In the genomic region with DNA sequence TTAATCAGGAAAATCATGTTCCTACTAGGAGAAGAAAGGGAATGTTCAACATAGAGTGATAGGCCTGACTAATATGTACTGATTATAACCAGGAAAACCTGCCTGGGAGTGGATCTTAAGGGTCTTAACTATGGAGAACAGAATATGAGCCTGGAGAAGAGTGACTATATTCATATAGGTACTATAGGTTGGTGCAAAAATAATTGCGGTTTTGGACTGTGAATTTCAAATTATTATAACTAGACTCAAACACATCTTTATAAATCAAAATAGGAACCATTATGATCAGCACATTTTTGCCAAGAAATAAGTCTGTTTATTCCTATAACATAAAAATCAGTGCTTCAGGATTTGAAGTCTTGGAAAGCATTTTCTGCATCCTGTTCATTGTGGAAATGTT, we compare ENCODE assay signal across 31 cellular contexts.
"Had no signal": no experiment of that assay in that cellular context is flagged by ENCODE, and none has a peak within 500 bp of the region (broad histone marks: within the 10 kb centered on the region; RNA-seq: fewer than 3 reads in every experiment).

No MANE protein-coding gene starts in this region.

- H3K36me3 Mint-ChIP-seq: natural killer cell; neural progenitor cell; stimulated activated memory B cell treated with anti-CD40 and anti-IgM and Interleukin-4, amounts not matched to agents 10 μg/mL and 1 μg/mL and 100 μg/mL, for 72 hours had no signal

- H3K27me3 ChIP-seq: neural progenitor cell, ovary, spleen, suprapubic skin, testis, tibial nerve, upper lobe of left lung, uterus had no signal

- H3K27ac Mint-ChIP-seq: naive thymus-derived CD4-positive, alpha-beta T cell; natural killer cell; nephron; neural progenitor cell; progenitor cell of endocrine pancreas; stimulated activated memory B cell treated with anti-CD40 and anti-IgM and Interleukin-4, amounts not matched to agents 10 μg/mL and 1 μg/mL and 100 μg/mL, for 72 hours; stimulated activated naive CD8-positive, alpha-beta T cell treated with anti-CD3 and anti-CD28 coated beads, Interleukin-15, amount 100 ng/mL, for 72 hours had no signal

- H3K4me3 ChIP-seq: neural progenitor cell, ovary, psoas muscle, skin epidermis, smooth muscle cell, spleen, suprapubic skin, testis, tibial nerve, upper lobe of left lung, uterus had no signal

- H3K4me2 ChIP-seq: neural progenitor cell, smooth muscle cell had no signal

- ATAC-seq: naive thymus-derived CD4-positive, alpha-beta T cell; natural killer cell; psoas muscle; right cardiac atrium; sciatic nerve; stimulated activated memory B cell treated with anti-CD40 and anti-IgM and Interleukin-4, amounts not matched to agents 10 μg/mL and 1 μg/mL and 100 μg/mL, for 72 hours; stimulated activated naive CD8-positive, alpha-beta T cell treated with anti-CD3 and anti-CD28 coated beads, Interleukin-15, amount 100 ng/mL, for 72 hours; stimulated activated naive CD8-positive, alpha-beta T cell treated with anti-CD3 and anti-CD28 coated beads, Interleukin-15, Interleukin-2, amounts not matched to agents 100 U/mL and 50 U/mL, for 24 hours had no signal

- H3K4me3 Mint-ChIP-seq: naive thymus-derived CD4-positive, alpha-beta T cell; natural killer cell; nephron; neural progenitor cell; stimulated activated memory B cell treated with anti-CD40 and anti-IgM and Interleukin-4, amounts not matched to agents 10 μg/mL and 1 μg/mL and 100 μg/mL, for 72 hours; stimulated activated naive CD8-positive, alpha-beta T cell treated with anti-CD3 and anti-CD28 coated beads, Interleukin-15, amount 100 ng/mL, for 72 hours had no signal

- H3K79me2 ChIP-seq: parathyroid adenoma had no signal

- H3K4me1 Mint-ChIP-seq: naive thymus-derived CD4-positive, alpha-beta T cell; natural killer cell; neural progenitor cell; stimulated activated memory B cell treated with anti-CD40 and anti-IgM and Interleukin-4, amounts not matched to agents 10 μg/mL and 1 μg/mL and 100 μg/mL, for 72 hours; stimulated activated naive CD8-positive, alpha-beta T cell treated with anti-CD3 and anti-CD28 coated beads, Interleukin-15, amount 100 ng/mL, for 72 hours had no signal

- H3K9me3 ChIP-seq: ovary, psoas muscle, suprapubic skin, testis, tibial nerve, upper lobe of left lung, uterus had no signal

- H3K9me3 Mint-ChIP-seq: nephron; neural progenitor cell; stimulated activated memory B cell treated with anti-CD40 and anti-IgM and Interleukin-4, amounts not matched to agents 10 μg/mL and 1 μg/mL and 100 μg/mL, for 72 hours had no signal

- DNase-seq: naive thymus-derived CD4-positive, alpha-beta T cell; natural killer cell; occipital lobe; ovary; posterior cingulate gyrus; psoas muscle; right cardiac atrium; spleen; stimulated activated CD4-positive, alpha-beta T cell treated with anti-CD3 and anti-CD28 coated beads, Interleukin-12 subunit alpha, Interleukin-12 subunit beta, amount 100 ng/mL, for 4 hours; stimulated activated CD4-positive, alpha-beta T cell treated with anti-CD3 and anti-CD28 coated beads, Interleukin-1b, Interleukin-23, amount 100 ng/mL, for 48 hours; stimulated activated CD4-positive, alpha-beta T cell treated with anti-CD3 and anti-CD28 coated beads, Interleukin-4, amount 100 ng/mL, for 1 hour; stimulated activated CD4-positive, alpha-beta T cell treated with anti-CD3 and anti-CD28 coated beads, Interleukin-4, amount 100 ng/mL, for 4 hours; stimulated activated CD8-positive, alpha-beta memory T cell treated with anti-CD3 and anti-CD28 coated beads, Interleukin-4, amount 100 ng/mL, for 48 hours; stimulated activated naive CD4-positive, alpha-beta T cell; stimulated activated naive CD8-positive, alpha-beta T cell treated with anti-CD3 and anti-CD28 coated beads, Interleukin-15, amount 100 ng/mL, for 72 hours; stimulated activated naive CD8-positive, alpha-beta T cell treated with anti-CD3 and anti-CD28 coated beads, Interleukin-15, Interleukin-2, amounts not matched to agents 100 U/mL and 50 U/mL, for 24 hours; substantia nigra; testis; trophoblast cell; upper lobe of left lung; uterus had no signal

- H3K27me3 Mint-ChIP-seq: naive thymus-derived CD4-positive, alpha-beta T cell; progenitor cell of endocrine pancreas; stimulated activated memory B cell treated with anti-CD40 and anti-IgM and Interleukin-4, amounts not matched to agents 10 μg/mL and 1 μg/mL and 100 μg/mL, for 72 hours; stimulated activated naive CD8-positive, alpha-beta T cell treated with anti-CD3 and anti-CD28 coated beads, Interleukin-15, amount 100 ng/mL, for 72 hours had no signal

- H2AFZ ChIP-seq: neural progenitor cell, parathyroid adenoma had no signal

- H3K9ac ChIP-seq: neural progenitor cell, parathyroid adenoma had no signal

- H3K4me1 ChIP-seq: neural progenitor cell, parathyroid adenoma, psoas muscle, spleen, suprapubic skin, testis, tibial nerve, upper lobe of left lung, uterus had no signal

- H3K36me3 ChIP-seq: neural progenitor cell, ovary, spleen, suprapubic skin, tibial nerve, upper lobe of left lung, uterus had no signal

- H3K27ac ChIP-seq: neural progenitor cell, ovary, parathyroid adenoma, psoas muscle, skin epidermis, spleen, suprapubic skin, testis, tibial nerve, upper lobe of left lung, uterus had no signal
